18 cellular contexts compared by ENCODE assay signal in genomic region chr1:180163044-180163443, GRCh38.
"Had no signal": no experiment of that assay in that cellular context is flagged by ENCODE, and none has a peak within 500 bp of the region (broad histone marks: within the 10 kb centered on the region; RNA-seq: fewer than 3 reads in every experiment).

No MANE protein-coding gene starts in this region.

- DNase-seq: activated CD4-positive, alpha-beta T cell treated with anti-CD3 and anti-CD28 coated beads for 48 hours; activated CD8-positive, alpha-beta T cell treated with anti-CD3 and anti-CD28 coated beads for 36 hours; activated effector memory CD4-positive, alpha-beta T cell treated with anti-CD3 and anti-CD28 coated beads, Interleukin-2, amount 50 U/mL, for 16 hours; activated T-cell treated with anti-CD3 and anti-CD28 coated beads, Interleukin-2, amount 50 U/mL, for 4 hours; amniotic stem cell; heart right ventricle; left cardiac atrium; ovary; sigmoid colon; stimulated activated CD4-positive, alpha-beta T cell treated with anti-CD3 and anti-CD28 coated beads, Interleukin-1b, Interleukin-23, amount 100 ng/mL, for 48 hours; stomach; testis; upper lobe of left lung had no signal

- H3K9me3 Mint-ChIP-seq: activated CD8-positive, alpha-beta T cell treated with anti-CD3 and anti-CD28 coated beads for 36 hours; activated T-cell treated with anti-CD3 and anti-CD28 coated beads, Interleukin-2, amount 50 U/mL, for 4 hours; mesothelial cell of epicardium; neural progenitor cell; WTC11 had no signal

- H3K27me3 Mint-ChIP-seq: activated CD8-positive, alpha-beta T cell treated with anti-CD3 and anti-CD28 coated beads for 36 hours; activated naive CD8-positive, alpha-beta T cell had no signal

- H3K27ac Mint-ChIP-seq: activated CD8-positive, alpha-beta T cell treated with anti-CD3 and anti-CD28 coated beads for 36 hours; activated naive CD8-positive, alpha-beta T cell; mesothelial cell of epicardium; neural progenitor cell; WTC11 had no signal

- H3K36me3 Mint-ChIP-seq: WTC11 had no signal

- H3K4me3 Mint-ChIP-seq: activated CD8-positive, alpha-beta T cell treated with anti-CD3 and anti-CD28 coated beads for 36 hours; activated naive CD8-positive, alpha-beta T cell; activated T-cell treated with anti-CD3 and anti-CD28 coated beads, Interleukin-2, amount 50 U/mL, for 4 hours; mesothelial cell of epicardium; neural progenitor cell; WTC11 had no signal

- ATAC-seq: activated CD8-positive, alpha-beta T cell treated with anti-CD3 and anti-CD28 coated beads for 36 hours; activated T-cell treated with anti-CD3 and anti-CD28 coated beads, Interleukin-2, amount 50 U/mL, for 4 hours; gastroesophageal sphincter; heart right ventricle; left cardiac atrium; WTC11 had no signal
